ENCODE assay signal across 20 cellular contexts in the genomic region with DNA sequence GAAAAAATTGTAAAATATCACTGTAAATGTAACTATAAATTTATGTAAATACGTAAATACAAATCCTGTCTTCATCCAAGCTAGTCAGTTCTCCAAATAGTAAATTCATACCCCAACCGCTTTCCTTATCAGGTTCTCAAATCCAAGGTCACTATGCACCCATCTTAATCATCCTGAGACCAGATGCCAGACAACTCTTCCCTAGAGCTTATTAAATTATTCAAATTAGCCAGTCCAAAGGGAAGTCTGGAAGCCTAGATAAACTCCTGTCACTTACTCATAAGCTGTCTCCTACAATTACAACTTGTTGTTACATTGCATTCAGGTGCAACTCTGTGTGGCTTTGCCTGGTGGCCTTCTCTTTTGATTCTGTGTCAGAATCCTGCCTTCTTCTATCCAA.
"Had no signal": no experiment of that assay in that cellular context is flagged by ENCODE, and none has a peak within 500 bp of the region (broad histone marks: within the 10 kb centered on the region; RNA-seq: fewer than 3 reads in every experiment).

No MANE protein-coding gene starts in this region.

- H3K4me1 ChIP-seq: esophagus squamous epithelium, gastroesophageal sphincter, left ventricle myocardium inferior, lower lobe of right lung, neural progenitor cell, right atrium auricular region, sigmoid colon had no signal

- H2AFZ ChIP-seq: neural progenitor cell had no signal

- H3K27ac ChIP-seq: epithelial cell of prostate, esophagus squamous epithelium, gastroesophageal sphincter, left ventricle myocardium inferior, lower lobe of right lung, neural progenitor cell, ovary, right atrium auricular region, sigmoid colon, skin epidermis had no signal

- H3K4me3 ChIP-seq: esophagus squamous epithelium, gastroesophageal sphincter, left ventricle myocardium inferior, lower lobe of right lung, neural progenitor cell, ovary, right atrium auricular region, sigmoid colon, skin epidermis had no signal

- H3K4me2 ChIP-seq: neural progenitor cell had no signal

- H3K36me3 ChIP-seq: esophagus squamous epithelium, gastroesophageal sphincter, left ventricle myocardium inferior, lower lobe of right lung, neural progenitor cell, ovary, right atrium auricular region, sigmoid colon had no signal

- H3K27me3 ChIP-seq: esophagus squamous epithelium, gastroesophageal sphincter, neural progenitor cell, ovary, right atrium auricular region, sigmoid colon had no signal

- H3K9ac ChIP-seq: neural progenitor cell had no signal

- ATAC-seq: effector memory CD8-positive, alpha-beta T cell; gastroesophageal sphincter; lower lobe of right lung; natural killer cell treated with Interleukin-12 subunit alpha and Interleukin-12 subunit beta and Interleukin-15 and Interleukin-18, amount 100 ng/mL, for 72 hours had no signal

- DNase-seq: effector memory CD8-positive, alpha-beta T cell; esophagus squamous epithelium; foreskin fibroblast; glutamatergic neuron; immature natural killer cell; left ventricle myocardium inferior; lower lobe of right lung; mesenchymal stem cell; midbrain; nucleus accumbens; ovary; sigmoid colon; stimulated activated CD4-positive, alpha-beta T cell treated with anti-CD3 and anti-CD28 coated beads, Interleukin-12 subunit alpha, Interleukin-12 subunit beta, amount 100 ng/mL, for 4 hours; stimulated activated naive CD4-positive, alpha-beta T cell treated with Interleukin-2 at 50 U/mL for 16 hours had no signal

- H3K9me3 ChIP-seq: esophagus squamous epithelium, gastroesophageal sphincter, lower lobe of right lung, ovary, right atrium auricular region, sigmoid colon had no signal
